Comparison of ENCODE assay signal across 1 cellular context in the genomic region with DNA sequence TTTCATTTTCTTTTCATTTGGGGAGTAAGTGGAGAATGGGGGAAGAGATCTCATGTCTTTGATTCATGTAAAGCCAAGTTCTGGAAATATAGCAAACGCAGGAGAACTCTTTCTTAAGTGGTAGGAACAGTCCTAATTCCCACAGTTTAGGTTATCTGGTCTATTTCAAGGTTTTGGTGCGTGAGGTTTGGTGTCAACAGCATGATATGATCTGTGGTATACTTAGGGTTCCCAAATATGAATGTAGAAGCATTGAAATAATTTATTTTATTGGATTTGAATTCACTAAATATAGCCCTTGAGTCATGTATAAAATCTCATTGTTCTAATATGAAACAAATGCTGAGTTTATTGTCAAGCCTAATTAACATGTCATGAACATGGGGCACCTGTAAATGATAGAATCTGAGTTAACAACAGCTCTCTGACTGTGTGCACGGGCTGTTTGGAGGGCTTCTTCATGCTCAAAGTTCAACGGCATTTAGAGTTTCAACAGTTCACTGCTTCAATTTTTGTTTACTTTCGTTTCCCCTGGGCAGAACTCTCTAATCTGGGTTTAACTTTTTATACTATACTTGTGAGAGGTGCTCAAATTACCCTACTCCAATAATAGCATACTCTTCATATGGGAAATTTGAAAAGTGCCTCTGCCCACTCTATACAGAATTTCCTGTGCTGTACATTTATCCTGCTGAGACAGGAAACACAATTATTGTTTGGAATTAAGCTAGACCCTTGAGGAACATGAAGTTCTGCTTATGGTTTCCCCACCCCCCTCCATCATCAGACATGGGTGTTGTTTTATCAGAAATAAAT.
TF ChIP-seq lines count a peak whose summit lies in the region.

No MANE protein-coding gene starts in this region.

TF ChIP-seq in GM12878, 131 proteins besides CTCF, POLR2A, EP300 and RAD21 (continued from another document):
- TF ChIP-seq TBL1XR1 (IDR thresholded peaks at IDR 0.05; ENCODE audit: low read depth, low read length) (peak; percentile 48; the same call in 1 of the 2 replicates), RB1 (IDR thresholded peaks at IDR 0.05; ENCODE audit: borderline replicate concordance) (no peak), MXI1 (IDR thresholded peaks at IDR 0.05; ENCODE audit: low read depth, low read length) (no peak), YY1 (IDR thresholded peaks at IDR 0.05; ENCODE audit: low read depth, low read length) (no peak), FOXM1 (IDR thresholded peaks at IDR 0.05; ENCODE audit: low read depth, low read length) (peak; percentile 31; the same call in 1 of the 2 replicates), ZZZ3 (IDR thresholded peaks at IDR 0.05; ENCODE audit: control insufficient read depth, insufficient read length, low read depth) (no peak), MTA2 (IDR thresholded peaks at IDR 0.05; ENCODE audit: low read depth) (no peak), ASH2L (IDR thresholded peaks at IDR 0.05; ENCODE audit: borderline replicate concordance, low read depth) (no peak), CBX5 (IDR thresholded peaks at IDR 0.05; ENCODE audit: low read depth) (no peak), KDM1A (IDR thresholded peaks at IDR 0.05; ENCODE audit: borderline replicate concordance) (no peak), POLR2AphosphoS2 (IDR thresholded peaks at IDR 0.05; ENCODE audit: low read depth, low read length) (no peak), RCOR1 (conservative IDR thresholded peaks at IDR 0.05; ENCODE audit: low read depth, low read length) (no peak), NFIC (IDR thresholded peaks at IDR 0.05; ENCODE audit: low read depth, low read length) (no peak), SREBF1 (IDR thresholded peaks at IDR 0.05; ENCODE audit: low read length) (no peak), RFX5 (IDR thresholded peaks at IDR 0.05; ENCODE audit: low read depth, low read length) (no peak), CHD4 (IDR thresholded peaks at IDR 0.05) (no peak), NFXL1 (IDR thresholded peaks at IDR 0.05; ENCODE audit: borderline replicate concordance) (peak; percentile 85), FOS (IDR thresholded peaks at IDR 0.05; ENCODE audit: borderline replicate concordance, extremely low read depth, insufficient read length) (no peak), CREB1 (IDR thresholded peaks at IDR 0.05; ENCODE audit: low read depth) (no peak), ZNF384 (IDR thresholded peaks at IDR 0.05; ENCODE audit: borderline replicate concordance, low read depth, low read length) (no peak), DPF2 (IDR thresholded peaks at IDR 0.05) (no peak), IKZF2 (IDR thresholded peaks at IDR 0.05) (peak; percentile 9 to 46; a peak in 3 of 4 replicates), SMAD5 (IDR thresholded peaks at IDR 0.05; ENCODE audit: low read depth) (no peak)
- TF ChIP-seq, protein P1, sequence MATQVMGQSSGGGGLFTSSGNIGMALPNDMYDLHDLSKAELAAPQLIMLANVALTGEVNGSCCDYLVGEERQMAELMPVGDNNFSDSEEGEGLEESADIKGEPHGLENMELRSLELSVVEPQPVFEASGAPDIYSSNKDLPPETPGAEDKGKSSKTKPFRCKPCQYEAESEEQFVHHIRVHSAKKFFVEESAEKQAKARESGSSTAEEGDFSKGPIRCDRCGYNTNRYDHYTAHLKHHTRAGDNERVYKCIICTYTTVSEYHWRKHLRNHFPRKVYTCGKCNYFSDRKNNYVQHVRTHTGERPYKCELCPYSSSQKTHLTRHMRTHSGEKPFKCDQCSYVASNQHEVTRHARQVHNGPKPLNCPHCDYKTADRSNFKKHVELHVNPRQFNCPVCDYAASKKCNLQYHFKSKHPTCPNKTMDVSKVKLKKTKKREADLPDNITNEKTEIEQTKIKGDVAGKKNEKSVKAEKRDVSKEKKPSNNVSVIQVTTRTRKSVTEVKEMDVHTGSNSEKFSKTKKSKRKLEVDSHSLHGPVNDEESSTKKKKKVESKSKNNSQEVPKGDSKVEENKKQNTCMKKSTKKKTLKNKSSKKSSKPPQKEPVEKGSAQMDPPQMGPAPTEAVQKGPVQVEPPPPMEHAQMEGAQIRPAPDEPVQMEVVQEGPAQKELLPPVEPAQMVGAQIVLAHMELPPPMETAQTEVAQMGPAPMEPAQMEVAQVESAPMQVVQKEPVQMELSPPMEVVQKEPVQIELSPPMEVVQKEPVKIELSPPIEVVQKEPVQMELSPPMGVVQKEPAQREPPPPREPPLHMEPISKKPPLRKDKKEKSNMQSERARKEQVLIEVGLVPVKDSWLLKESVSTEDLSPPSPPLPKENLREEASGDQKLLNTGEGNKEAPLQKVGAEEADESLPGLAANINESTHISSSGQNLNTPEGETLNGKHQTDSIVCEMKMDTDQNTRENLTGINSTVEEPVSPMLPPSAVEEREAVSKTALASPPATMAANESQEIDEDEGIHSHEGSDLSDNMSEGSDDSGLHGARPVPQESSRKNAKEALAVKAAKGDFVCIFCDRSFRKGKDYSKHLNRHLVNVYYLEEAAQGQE (IDR thresholded peaks at IDR 0.05; ENCODE audit: low read depth, low read length) = no peak
- TF ChIP-seq, protein P2, sequence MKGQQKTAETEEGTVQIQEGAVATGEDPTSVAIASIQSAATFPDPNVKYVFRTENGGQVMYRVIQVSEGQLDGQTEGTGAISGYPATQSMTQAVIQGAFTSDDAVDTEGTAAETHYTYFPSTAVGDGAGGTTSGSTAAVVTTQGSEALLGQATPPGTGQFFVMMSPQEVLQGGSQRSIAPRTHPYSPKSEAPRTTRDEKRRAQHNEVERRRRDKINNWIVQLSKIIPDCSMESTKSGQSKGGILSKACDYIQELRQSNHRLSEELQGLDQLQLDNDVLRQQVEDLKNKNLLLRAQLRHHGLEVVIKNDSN (IDR thresholded peaks at IDR 0.05; ENCODE audit: borderline replicate concordance, extremely low read length, insufficient read depth, low read depth, low read length) = no peak
- TF ChIP-seq, protein P3, sequence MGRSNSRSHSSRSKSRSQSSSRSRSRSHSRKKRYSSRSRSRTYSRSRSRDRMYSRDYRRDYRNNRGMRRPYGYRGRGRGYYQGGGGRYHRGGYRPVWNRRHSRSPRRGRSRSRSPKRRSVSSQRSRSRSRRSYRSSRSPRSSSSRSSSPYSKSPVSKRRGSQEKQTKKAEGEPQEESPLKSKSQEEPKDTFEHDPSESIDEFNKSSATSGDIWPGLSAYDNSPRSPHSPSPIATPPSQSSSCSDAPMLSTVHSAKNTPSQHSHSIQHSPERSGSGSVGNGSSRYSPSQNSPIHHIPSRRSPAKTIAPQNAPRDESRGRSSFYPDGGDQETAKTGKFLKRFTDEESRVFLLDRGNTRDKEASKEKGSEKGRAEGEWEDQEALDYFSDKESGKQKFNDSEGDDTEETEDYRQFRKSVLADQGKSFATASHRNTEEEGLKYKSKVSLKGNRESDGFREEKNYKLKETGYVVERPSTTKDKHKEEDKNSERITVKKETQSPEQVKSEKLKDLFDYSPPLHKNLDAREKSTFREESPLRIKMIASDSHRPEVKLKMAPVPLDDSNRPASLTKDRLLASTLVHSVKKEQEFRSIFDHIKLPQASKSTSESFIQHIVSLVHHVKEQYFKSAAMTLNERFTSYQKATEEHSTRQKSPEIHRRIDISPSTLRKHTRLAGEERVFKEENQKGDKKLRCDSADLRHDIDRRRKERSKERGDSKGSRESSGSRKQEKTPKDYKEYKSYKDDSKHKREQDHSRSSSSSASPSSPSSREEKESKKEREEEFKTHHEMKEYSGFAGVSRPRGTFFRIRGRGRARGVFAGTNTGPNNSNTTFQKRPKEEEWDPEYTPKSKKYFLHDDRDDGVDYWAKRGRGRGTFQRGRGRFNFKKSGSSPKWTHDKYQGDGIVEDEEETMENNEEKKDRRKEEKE (IDR thresholded peaks at IDR 0.05) = peak; percentile 63; the same call in 1 of the 2 replicates
- TF ChIP-seq, protein P4, sequence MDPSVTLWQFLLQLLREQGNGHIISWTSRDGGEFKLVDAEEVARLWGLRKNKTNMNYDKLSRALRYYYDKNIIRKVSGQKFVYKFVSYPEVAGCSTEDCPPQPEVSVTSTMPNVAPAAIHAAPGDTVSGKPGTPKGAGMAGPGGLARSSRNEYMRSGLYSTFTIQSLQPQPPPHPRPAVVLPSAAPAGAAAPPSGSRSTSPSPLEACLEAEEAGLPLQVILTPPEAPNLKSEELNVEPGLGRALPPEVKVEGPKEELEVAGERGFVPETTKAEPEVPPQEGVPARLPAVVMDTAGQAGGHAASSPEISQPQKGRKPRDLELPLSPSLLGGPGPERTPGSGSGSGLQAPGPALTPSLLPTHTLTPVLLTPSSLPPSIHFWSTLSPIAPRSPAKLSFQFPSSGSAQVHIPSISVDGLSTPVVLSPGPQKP (IDR thresholded peaks at IDR 0.05; ENCODE audit: low read depth, low read length) = no peak
- TF ChIP-seq, protein P5, sequence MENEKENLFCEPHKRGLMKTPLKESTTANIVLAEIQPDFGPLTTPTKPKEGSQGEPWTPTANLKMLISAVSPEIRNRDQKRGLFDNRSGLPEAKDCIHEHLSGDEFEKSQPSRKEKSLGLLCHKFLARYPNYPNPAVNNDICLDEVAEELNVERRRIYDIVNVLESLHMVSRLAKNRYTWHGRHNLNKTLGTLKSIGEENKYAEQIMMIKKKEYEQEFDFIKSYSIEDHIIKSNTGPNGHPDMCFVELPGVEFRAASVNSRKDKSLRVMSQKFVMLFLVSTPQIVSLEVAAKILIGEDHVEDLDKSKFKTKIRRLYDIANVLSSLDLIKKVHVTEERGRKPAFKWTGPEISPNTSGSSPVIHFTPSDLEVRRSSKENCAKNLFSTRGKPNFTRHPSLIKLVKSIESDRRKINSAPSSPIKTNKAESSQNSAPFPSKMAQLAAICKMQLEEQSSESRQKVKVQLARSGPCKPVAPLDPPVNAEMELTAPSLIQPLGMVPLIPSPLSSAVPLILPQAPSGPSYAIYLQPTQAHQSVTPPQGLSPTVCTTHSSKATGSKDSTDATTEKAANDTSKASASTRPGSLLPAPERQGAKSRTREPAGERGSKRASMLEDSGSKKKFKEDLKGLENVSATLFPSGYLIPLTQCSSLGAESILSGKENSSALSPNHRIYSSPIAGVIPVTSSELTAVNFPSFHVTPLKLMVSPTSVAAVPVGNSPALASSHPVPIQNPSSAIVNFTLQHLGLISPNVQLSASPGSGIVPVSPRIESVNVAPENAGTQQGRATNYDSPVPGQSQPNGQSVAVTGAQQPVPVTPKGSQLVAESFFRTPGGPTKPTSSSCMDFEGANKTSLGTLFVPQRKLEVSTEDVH (IDR thresholded peaks at IDR 0.05; ENCODE audit: low read depth, partially characterized antibody) = no peak
- TF ChIP-seq, protein P6, sequence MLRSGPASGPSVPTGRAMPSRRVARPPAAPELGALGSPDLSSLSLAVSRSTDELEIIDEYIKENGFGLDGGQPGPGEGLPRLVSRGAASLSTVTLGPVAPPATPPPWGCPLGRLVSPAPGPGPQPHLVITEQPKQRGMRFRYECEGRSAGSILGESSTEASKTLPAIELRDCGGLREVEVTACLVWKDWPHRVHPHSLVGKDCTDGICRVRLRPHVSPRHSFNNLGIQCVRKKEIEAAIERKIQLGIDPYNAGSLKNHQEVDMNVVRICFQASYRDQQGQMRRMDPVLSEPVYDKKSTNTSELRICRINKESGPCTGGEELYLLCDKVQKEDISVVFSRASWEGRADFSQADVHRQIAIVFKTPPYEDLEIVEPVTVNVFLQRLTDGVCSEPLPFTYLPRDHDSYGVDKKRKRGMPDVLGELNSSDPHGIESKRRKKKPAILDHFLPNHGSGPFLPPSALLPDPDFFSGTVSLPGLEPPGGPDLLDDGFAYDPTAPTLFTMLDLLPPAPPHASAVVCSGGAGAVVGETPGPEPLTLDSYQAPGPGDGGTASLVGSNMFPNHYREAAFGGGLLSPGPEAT (IDR thresholded peaks at IDR 0.05; ENCODE audit: low read depth) = 0 out of 2 replicates have a peak, but pooled peaks have one; percentile 45
- TF ChIP-seq, protein P7, sequence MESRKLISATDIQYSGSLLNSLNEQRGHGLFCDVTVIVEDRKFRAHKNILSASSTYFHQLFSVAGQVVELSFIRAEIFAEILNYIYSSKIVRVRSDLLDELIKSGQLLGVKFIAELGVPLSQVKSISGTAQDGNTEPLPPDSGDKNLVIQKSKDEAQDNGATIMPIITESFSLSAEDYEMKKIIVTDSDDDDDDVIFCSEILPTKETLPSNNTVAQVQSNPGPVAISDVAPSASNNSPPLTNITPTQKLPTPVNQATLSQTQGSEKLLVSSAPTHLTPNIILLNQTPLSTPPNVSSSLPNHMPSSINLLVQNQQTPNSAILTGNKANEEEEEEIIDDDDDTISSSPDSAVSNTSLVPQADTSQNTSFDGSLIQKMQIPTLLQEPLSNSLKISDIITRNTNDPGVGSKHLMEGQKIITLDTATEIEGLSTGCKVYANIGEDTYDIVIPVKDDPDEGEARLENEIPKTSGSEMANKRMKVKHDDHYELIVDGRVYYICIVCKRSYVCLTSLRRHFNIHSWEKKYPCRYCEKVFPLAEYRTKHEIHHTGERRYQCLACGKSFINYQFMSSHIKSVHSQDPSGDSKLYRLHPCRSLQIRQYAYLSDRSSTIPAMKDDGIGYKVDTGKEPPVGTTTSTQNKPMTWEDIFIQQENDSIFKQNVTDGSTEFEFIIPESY (IDR thresholded peaks at IDR 0.05) = no peak
